In the genomic region with DNA sequence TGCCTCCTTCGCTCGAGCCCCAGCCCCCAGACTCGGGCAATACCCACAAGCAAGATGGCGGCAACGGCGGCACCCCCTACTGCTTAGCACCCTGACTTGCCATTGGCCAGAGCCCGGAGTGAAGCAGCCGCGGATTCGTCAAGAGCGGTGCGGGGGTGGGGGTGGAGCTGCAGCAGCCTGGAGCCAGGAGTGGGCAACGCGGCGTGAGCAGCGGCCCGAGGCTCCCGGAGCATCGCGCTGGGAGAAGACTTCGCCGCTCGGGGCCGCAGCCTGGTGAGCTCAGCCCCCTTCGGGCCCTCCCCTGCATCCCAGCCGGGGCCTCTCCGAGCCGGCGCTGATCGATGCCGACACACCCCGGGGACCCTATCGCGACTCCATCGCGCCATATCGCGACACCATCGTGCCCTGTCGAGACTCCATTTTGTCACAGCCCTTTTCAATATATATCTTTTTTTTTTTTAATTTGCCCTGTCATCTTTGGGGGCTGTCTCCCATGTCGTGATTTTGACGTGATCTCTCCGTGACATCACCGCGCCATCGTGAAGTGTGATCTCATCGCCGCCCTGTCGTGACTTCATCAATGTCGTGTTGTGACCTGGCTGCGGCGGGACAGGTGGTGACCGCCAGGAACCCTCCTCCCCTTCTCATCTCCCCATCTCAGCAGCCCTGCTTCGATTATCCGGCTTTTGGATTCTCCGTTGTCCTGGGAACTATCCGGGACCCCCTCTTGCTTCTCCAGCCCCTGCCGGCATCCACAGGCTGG, we compare ENCODE assay signal across 8 cellular contexts. TPM values are rescaled to one million over a fixed set of nuclear protein-coding genes. Genes with fewer than 3 reads are reported as not detected.
DNase-seq lines count a peak whose midpoint lies in the region; ATAC-seq and TF ChIP-seq lines count a peak whose summit lies in the region.

NCDN (plus strand) TSS at position 189 of the 763 bp plus-strand sequence; CDS start at position 581, 392 bp downstream.

- intact Hi-C loops in activated CD4-positive, alpha-beta T cell treated with anti-CD3 and anti-CD28 coated beads, Interleukin-2, amount 10 ng/mL, durations not matched to agents 24 days and 14 days (cut with micrococcal nuclease), result loop anchor here (1.0 to 10.0 kb wide), 6 partner anchors 19 to 693 kb away; partner anchors contain the start of genes CLSPN, SFPQ and ZMYM4
- intact Hi-C loops in left colon (cut with DNase I, micrococcal nuclease), result no loop called here

- H3K4me3 ChIP-seq in BE2C (ENCODE audit: low read depth, low read length) (peak within 1 kb of the TSS; percentile 81), coronary artery (peak within 1 kb of the TSS; percentile 91)

- peaks cover 49% of the 10 kb centered on the region for H3K4me1 Mint-ChIP-seq in activated CD4-positive, alpha-beta T cell treated with anti-CD3 and anti-CD28 coated beads, Interleukin-2, amount 10 ng/mL, durations not matched to agents 24 days and 14 days

- H3K27ac ChIP-seq in coronary artery, result peak within 1 kb of the TSS; percentile 92 to 99

- peak within 1 kb of the TSS; percentile 98 for H3K4me3 Mint-ChIP-seq in activated CD4-positive, alpha-beta T cell treated with anti-CD3 and anti-CD28 coated beads, Interleukin-2, amount 10 ng/mL, durations not matched to agents 24 days and 14 days

- peak within 1 kb of the TSS; percentile 98 for H3K27ac Mint-ChIP-seq in activated CD4-positive, alpha-beta T cell treated with anti-CD3 and anti-CD28 coated beads, Interleukin-2, amount 10 ng/mL, durations not matched to agents 24 days and 14 days

- H3K36me3 Mint-ChIP-seq in activated CD4-positive, alpha-beta T cell treated with anti-CD3 and anti-CD28 coated beads, Interleukin-2, amount 10 ng/mL, durations not matched to agents 24 days and 14 days (ENCODE audit: low read depth), result peaks cover 27% of the 10 kb centered on the region

- H3K27me3 ChIP-seq in BE2C, result no peaks in the 10 kb centered on the region

- ATAC-seq in HG03460 (IDR thresholded peaks at IDR 0.05; ENCODE audit: unreplicated experiment), result peak; percentile 83
- peak; percentile 90 for ATAC-seq in left colon

- H3K36me3 ChIP-seq in BE2C, result peaks cover 2% of the 10 kb centered on the region

- H3K4me1 ChIP-seq in BE2C, result peaks cover 2% of the 10 kb centered on the region; the same call in 1 of the 2 replicates

- no peaks in the 10 kb centered on the region for H3K9me3 Mint-ChIP-seq in activated CD4-positive, alpha-beta T cell treated with anti-CD3 and anti-CD28 coated beads, Interleukin-2, amount 10 ng/mL, durations not matched to agents 24 days and 14 days

- no peaks in the 10 kb centered on the region for H3K27me3 Mint-ChIP-seq in activated CD4-positive, alpha-beta T cell treated with anti-CD3 and anti-CD28 coated beads, Interleukin-2, amount 10 ng/mL, durations not matched to agents 24 days and 14 days

- no peak for TF ChIP-seq CTCF in BE2C (IDR thresholded peaks at IDR 0.05; ENCODE audit: low read depth, low read length)
- no peak for TF ChIP-seq CTCF in coronary artery (IDR thresholded peaks at IDR 0.05)

- peak; percentile 94 for DNase-seq in BE2C
- peak; percentile 90 for DNase-seq in GM19240 (ENCODE audit: insufficient read length, low spot score)
- peak; percentile 97 for DNase-seq in NCI-H526 treated with DMSO at 0.1 percent for 48 hours (lab: John Stamatoyannopoulos, UW)
- DNase-seq in activated CD4-positive, alpha-beta T cell treated with anti-CD3 and anti-CD28 coated beads, Interleukin-2, amount 10 ng/mL, durations not matched to agents 24 days and 14 days, result peak; percentile 98
- DNase-seq in coronary artery (ENCODE audit: low spot score), result peak; percentile 99
- DNase-seq in left colon, result peak; percentile 97
- peak; percentile 98 for DNase-seq in stimulated activated CD4-positive, alpha-beta T cell treated with anti-CD3 and anti-CD28 coated beads, Interleukin-1b, Interleukin-23, amount 100 ng/mL, for 48 hours

- H3K9me3 ChIP-seq in BE2C, result no peaks in the 10 kb centered on the region

RNA-seq across cellular contexts. Expression of gene NCDN, which starts in this region (rescaled TPM):
- 59.0 TPM for polyA plus RNA-seq in BE2C (2012; ENCODE audit: insufficient read depth, insufficient read length, low read depth)
- 33.5 and 34.0 TPM in 2 replicates for total RNA-seq in activated CD4-positive, alpha-beta T cell treated with anti-CD3 and anti-CD28 coated beads, Interleukin-2, amount 10 ng/mL, durations not matched to agents 24 days and 14 days
- total RNA-seq in left colon, result 10 to 100 TPM in 1 of 2 donors, 1 to 10 TPM in 1; 8.6 to 11.2 TPM

Comparison
In these comparisons a context has a peak if more than half of its experiments do, and no peak if none do; other contexts are left out.
1. Peak in every context shown above with its lines: DNase-seq, ATAC-seq, H3K4me3 ChIP-seq and H3K27ac ChIP-seq.